Comparison of ENCODE assay signal across 35 cellular contexts in genomic region chr4:59841698-59842097, GRCh38.
"Had no signal": no experiment of that assay in that cellular context is flagged by ENCODE, and none has a peak within 500 bp of the region (broad histone marks: within the 10 kb centered on the region; RNA-seq: fewer than 3 reads in every experiment).

No MANE protein-coding gene starts in this region.

- H3K9me3 ChIP-seq: MG63 had no signal

- H3K27me3 ChIP-seq: MG63 had no signal

- H3K27ac ChIP-seq: KMS-11 had no signal

- H3K4me2 ChIP-seq: KMS-11 had no signal

- H3K9ac ChIP-seq: KMS-11 had no signal

- H3K36me3 ChIP-seq: MG63 had no signal

- DNase-seq: Karpas-422, Kasumi-1, MG63, MM.1S, MV-4-11, NCI-H1048, NCI-H1092, NCI-H1092 treated with DMSO at 0.1 percent for 48 hours, NCI-H1105, NCI-H1105 treated with DMSO at 0.1 percent for 48 hours, NCI-H1417, NCI-H1417 treated with DMSO at 0.1 percent for 48 hours, NCI-H1436, NCI-H1436 treated with DMSO at 0.1 percent for 48 hours, NCI-H146, NCI-H1694, NCI-H1694 treated with DMSO at 0.1 percent for 48 hours, NCI-H187, NCI-H187 treated with DMSO at 0.1 percent for 48 hours, NCI-H1930, NCI-H2029, NCI-H2029 treated with DMSO at 0.1 percent for 48 hours, NCI-H2081, NCI-H2081 treated with DMSO at 0.1 percent for 48 hours, NCI-H2107, NCI-H2171, NCI-H2171 treated with DMSO at 0.1 percent for 48 hours, NCI-H2227 treated with DMSO at 0.1 percent for 48 hours, NCI-H226, NCI-H345, NCI-H446, NCI-H510A, NCI-H510A treated with DMSO at 0.1 percent for 48 hours, NCI-H524 had no signal

- H3K4me3 ChIP-seq: MG63 had no signal
